19 cellular contexts compared by ENCODE assay signal in genomic region chr2:216670266-216671080, GRCh38. TPM values are rescaled to one million over a fixed set of nuclear protein-coding genes. Genes with fewer than 3 reads are reported as not detected.
A peak's percentile ranks its signal among the peaks of the same experiment; 100 is the strongest.
DNase-seq lines count a peak whose midpoint lies in the region; ATAC-seq and TF ChIP-seq lines count a peak whose summit lies in the region.
"Had no signal": no experiment of that assay in that cellular context is flagged by ENCODE, and none has a peak within 500 bp of the region (broad histone marks: within the 10 kb centered on the region; RNA-seq: fewer than 3 reads in every experiment).

No MANE protein-coding gene starts in this region.

- H3K9me3 Mint-ChIP-seq in CD4-positive, alpha-beta T cell: no peaks in the 10 kb centered on the region
- H3K9me3 Mint-ChIP-seq in GM23338: no peaks in the 10 kb centered on the region

- H3K27me3 ChIP-seq in osteoblast (ENCODE audit: insufficient read depth, low read length) (peaks cover 38% of the 10 kb centered on the region), uterus (no peaks in the 10 kb centered on the region), GM23338 (ENCODE audit: insufficient read depth) (no peaks in the 10 kb centered on the region)
- H3K27me3 ChIP-seq in CD4-positive, alpha-beta T cell (ENCODE audit: control insufficient read depth, insufficient read depth, low read length): no peaks in the 10 kb centered on the region

- H3K4me3 Mint-ChIP-seq in CD4-positive, alpha-beta T cell: no peak overlapping the region
- H3K4me3 Mint-ChIP-seq in GM23338: no peak overlapping the region

- 0 out of 2 replicates have a peak, but pooled peaks cover 1% of the 10 kb centered on the region for H3F3A ChIP-seq in GM23338 (replicated peaks; ENCODE audit: low read depth)

- no peaks in the 10 kb centered on the region for H3K27me3 Mint-ChIP-seq in CD4-positive, alpha-beta T cell
- H3K27me3 Mint-ChIP-seq in GM23338 (ENCODE audit: insufficient read depth, low read depth, poor library complexity): peaks cover 8% of the 10 kb centered on the region

- no peak for TF ChIP-seq CTCF in osteoblast (IDR thresholded peaks at IDR 0.05; ENCODE audit: extremely low read depth, low read depth, low read length)
- TF ChIP-seq CTCF in uterus (IDR thresholded peaks at IDR 0.05): no peak
- no peak for TF ChIP-seq CTCF in CD4-positive, alpha-beta T cell (IDR thresholded peaks at IDR 0.05)
- no peak for TF ChIP-seq CTCF in GM23338 (conservative IDR thresholded peaks at IDR 0.05; ENCODE audit: low read depth in 2 of 2)

- H3K4me3 ChIP-seq in osteoblast (ENCODE audit: insufficient read depth, low read length) (no peak overlapping the region), uterus (no peak overlapping the region), GM23338 (no peak overlapping the region)
- H3K4me3 ChIP-seq: GM12878, PC-9 had no signal

- H3K9me2 ChIP-seq in GM23338 (ENCODE audit: insufficient read depth): no peaks in the 10 kb centered on the region

- H3K27ac ChIP-seq in osteoblast (ENCODE audit: low read depth, low read length): no peak overlapping the region
- H3K27ac ChIP-seq in uterus: peak overlapping the region; percentile 62 to 65
- no peak overlapping the region for H3K27ac ChIP-seq in CD4-positive, alpha-beta T cell (ENCODE audit: low read depth, low read length)
- no peak overlapping the region for H3K27ac ChIP-seq in GM23338 (ENCODE audit: low read depth)
- H3K27ac ChIP-seq: C4-2B, PC-9 had no signal

- CTCF ChIA-PET in CD4-positive, alpha-beta T cell (lab: Charles Lee): no interaction called here

- H3K4me2 ChIP-seq in osteoblast (ENCODE audit: insufficient read depth, low read length): no peak overlapping the region
- no peak overlapping the region for H3K4me2 ChIP-seq in GM23338
- H3K4me2 ChIP-seq: PC-9 had no signal

- no peaks in the 10 kb centered on the region for H3K36me3 Mint-ChIP-seq in CD4-positive, alpha-beta T cell (ENCODE audit: low read depth)
- H3K36me3 Mint-ChIP-seq in GM23338 (ENCODE audit: low read depth): no peaks in the 10 kb centered on the region

- no peak overlapping the region for H3K27ac Mint-ChIP-seq in CD4-positive, alpha-beta T cell
- H3K27ac Mint-ChIP-seq in GM23338: no peak overlapping the region

- ATAC-seq in CD4-positive, alpha-beta T cell (ENCODE audit: poor library complexity): no peak
- no peak for ATAC-seq in GM23338
- ATAC-seq: GM12878 had no signal

- H3K9me3 ChIP-seq in osteoblast (ENCODE audit: low read depth, low read length): no peaks in the 10 kb centered on the region
- H3K9me3 ChIP-seq in uterus: no peaks in the 10 kb centered on the region
- H3K9me3 ChIP-seq in CD4-positive, alpha-beta T cell (ENCODE audit: control insufficient read depth, low read length): no peaks in the 10 kb centered on the region
- H3K9me3 ChIP-seq: Caco-2 had no signal

- H3K4me1 Mint-ChIP-seq in CD4-positive, alpha-beta T cell (ENCODE audit: low read depth): no peaks in the 10 kb centered on the region
- peaks cover 11% of the 10 kb centered on the region for H3K4me1 Mint-ChIP-seq in GM23338

- H3K79me2 ChIP-seq in osteoblast (ENCODE audit: insufficient read depth, low read length): no peaks in the 10 kb centered on the region
- H3K79me2 ChIP-seq in GM23338 (replicated peaks; ENCODE audit: insufficient read depth): no peaks in the 10 kb centered on the region

- H3K36me3 ChIP-seq in osteoblast (ENCODE audit: insufficient read depth, low read length): no peaks in the 10 kb centered on the region
- no peaks in the 10 kb centered on the region for H3K36me3 ChIP-seq in uterus
- H3K36me3 ChIP-seq in GM23338 (ENCODE audit: insufficient read depth): no peaks in the 10 kb centered on the region

- POLR2A ChIA-PET in CD4-positive, alpha-beta T cell (lab: Charles Lee): no interaction called here

- H4K20me1 ChIP-seq in osteoblast (ENCODE audit: insufficient read depth, low read length) (no peaks in the 10 kb centered on the region), GM23338 (replicated peaks; ENCODE audit: insufficient read depth) (no peaks in the 10 kb centered on the region; the same call in 1 of the 2 replicates)

- no peak for TF ChIP-seq POLR2A in uterus (IDR thresholded peaks at IDR 0.05)

- no peak overlapping the region for H2AFZ ChIP-seq in osteoblast (ENCODE audit: low read length)
- no peak overlapping the region for H2AFZ ChIP-seq in GM23338
- H2AFZ ChIP-seq: PC-9 had no signal

- intact Hi-C loops in head of caudate nucleus (cut with DNase I): no loop called here
- intact Hi-C loops in uterus (cut with DNase I; ENCODE audit: low total_unique reads): no loop called here
- intact Hi-C loops in CD4-positive, alpha-beta T cell (cut with DNase I, micrococcal nuclease): no loop called here

- H3K4me1 ChIP-seq in osteoblast (ENCODE audit: insufficient read depth, low read length) (peaks cover 1% of the 10 kb centered on the region), uterus (peaks cover 0 to 1% of the 10 kb centered on the region in 2 donors), GM23338 (ENCODE audit: insufficient read depth) (peaks cover 8% of the 10 kb centered on the region)
- H3K4me1 ChIP-seq: Caco-2 had no signal

- peak; percentile 45 for DNase-seq in NCI-H748 (lab: John Stamatoyannopoulos, UW; ENCODE audit: unreplicated experiment)
- DNase-seq in NCI-H748 treated with DMSO at 0.1 percent for 48 hours (lab: John Stamatoyannopoulos, UW): no peak
- DNase-seq in head of caudate nucleus: peak in 23 of 42 donors; percentile 10 to 75 (median 43)
- DNase-seq in osteoblast (ENCODE audit: insufficient read length, low spot score, missing footprints): peak; percentile 10
- DNase-seq in uterus: no peak
- DNase-seq in CD4-positive, alpha-beta T cell: no peak
- DNase-seq in CD1c-positive myeloid dendritic cell (ENCODE audit: extremely low spot score): no peak
- DNase-seq in GM23338 (ENCODE audit: low spot score): no peak
- DNase-seq: 8988T, Caco-2, HCEC 1CT, Kasumi-1, NCI-H1417 treated with DMSO at 0.1 percent for 48 hours, NCI-H2081, NCI-H2227 treated with DMSO at 0.1 percent for 48 hours, NCI-H524 treated with DMSO at 0.1 percent for 48 hours, PC-9 had no signal

TF ChIP-seq in GM23338, 12 proteins besides CTCF, POLR2A, EP300 and RAD21:
- no peak for TF ChIP-seq ZNF331 (CRISPR knock-in tag; IDR thresholded peaks at IDR 0.05; ENCODE audit: low read depth)
- no peak for TF ChIP-seq CREB1 (CRISPR knock-in tag; IDR thresholded peaks at IDR 0.05; ENCODE audit: low read depth)
- no peak for TF ChIP-seq STAT1 (IDR thresholded peaks at IDR 0.05; ENCODE audit: unreplicated experiment)

RNA-seq across cellular contexts. Expression of gene IGFBP5, which starts 24.9 kb away (rescaled TPM):
- total RNA-seq in osteoblast: 12.3 and 29.5 TPM in 2 replicates
- 1,000 to 10,000 TPM in 1 of 4 donors, 100 to 1,000 TPM in 3; 480 to 2,812 (median 618) TPM for total RNA-seq in uterus
- not detected for total RNA-seq in CD4-positive, alpha-beta T cell
- 0.74 and 2.5 TPM in 2 replicates for total RNA-seq in GM23338 (2014; rRNA removed; shearing (Covaris generic))
- 0.43 and 0.70 TPM in 2 replicates for polyA plus RNA-seq in GM23338 (2016; fragmentation: Nextera tagmentation; extraction: Ambion mirVana)
- polyA plus RNA-seq: GM12878 had no signal

RNA-seq across cellular contexts. Expression of gene IGFBP2, which starts 37.3 kb away (rescaled TPM):
- total RNA-seq in osteoblast: 6.5 and 11.2 TPM in 2 replicates
- 100 to 1,000 TPM in 2 of 4 donors, 10 to 100 TPM in 2; 59.5 to 398 (median 102) TPM for total RNA-seq in uterus
- not detected for total RNA-seq in CD4-positive, alpha-beta T cell
- 309 and 364 TPM in 2 replicates for total RNA-seq in GM23338 (2014; rRNA removed; shearing (Covaris generic))
- polyA plus RNA-seq in GM23338 (2016; fragmentation: Nextera tagmentation; extraction: Ambion mirVana): 177 and 235 TPM in 2 replicates

Comparison
In these comparisons a context has a peak if more than half of its experiments do, and no peak if none do; other contexts are left out.
1. DNase-seq: peak in NCI-H748 (single experiment), head of caudate nucleus (23 of 42) and osteoblast (single experiment); none in NCI-H748 treated with DMSO at 0.1 percent for 48 hours (single experiment), uterus (0 of 2), CD4-positive, alpha-beta T cell (0 of 10), CD1c-positive myeloid dendritic cell (single experiment) and GM23338 (single experiment).
2. H3K27ac ChIP-seq: peak in uterus (2 of 2); none in osteoblast (single experiment), CD4-positive, alpha-beta T cell (single experiment) and GM23338 (single experiment).
3. RNA of gene IGFBP5, which starts 24.9 kb away (total RNA-seq): 480 to 2,812 TPM in uterus; 12.3 to 29.5 TPM in osteoblast, 0.74 to 2.5 TPM in GM23338 and not detected in CD4-positive, alpha-beta T cell; every median in the first group is over 10 times any median in the second.